Comparison of ENCODE assay signal across 8 cellular contexts in the genomic region with DNA sequence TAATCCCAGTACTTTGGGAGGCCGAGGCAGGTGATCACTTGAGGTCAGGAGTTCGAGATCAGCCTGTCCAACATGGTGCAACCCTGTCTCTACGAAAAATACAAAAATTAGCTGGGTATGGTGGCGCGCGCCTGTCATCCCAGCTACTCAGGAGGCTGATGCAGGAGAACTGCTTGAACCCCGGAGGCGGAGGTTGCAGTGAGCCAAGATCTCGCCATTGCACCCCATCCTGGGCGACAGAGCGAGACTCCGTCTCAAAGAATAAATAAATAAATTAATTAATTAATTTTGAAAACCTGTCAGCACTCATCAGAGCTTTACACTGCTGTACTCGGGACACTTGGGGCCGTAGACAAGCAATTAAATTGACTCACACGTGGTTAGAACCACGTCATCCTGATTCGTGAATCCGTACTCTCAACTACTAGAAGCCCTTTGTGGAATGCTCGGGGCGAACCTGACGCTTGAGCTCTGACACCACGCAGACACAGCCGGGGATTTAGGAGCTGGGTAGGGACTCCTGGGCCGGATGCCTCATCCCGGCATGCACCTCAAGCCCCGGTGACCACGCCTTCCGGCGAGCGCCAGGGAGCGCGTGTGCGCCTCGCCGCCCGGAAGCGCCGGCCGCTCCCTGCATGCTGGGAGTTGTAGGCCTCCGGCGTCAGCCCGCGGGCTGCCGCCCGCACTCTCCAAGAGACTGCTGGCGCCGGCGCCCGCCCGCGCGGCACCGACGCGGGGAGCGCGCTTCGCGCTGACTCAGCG. TPM values are rescaled to one million over a fixed set of nuclear protein-coding genes. Genes with fewer than 3 reads are reported as not detected.
DNase-seq lines count a peak whose midpoint lies in the region; ATAC-seq and TF ChIP-seq lines count a peak whose summit lies in the region.

A gene with protein sequence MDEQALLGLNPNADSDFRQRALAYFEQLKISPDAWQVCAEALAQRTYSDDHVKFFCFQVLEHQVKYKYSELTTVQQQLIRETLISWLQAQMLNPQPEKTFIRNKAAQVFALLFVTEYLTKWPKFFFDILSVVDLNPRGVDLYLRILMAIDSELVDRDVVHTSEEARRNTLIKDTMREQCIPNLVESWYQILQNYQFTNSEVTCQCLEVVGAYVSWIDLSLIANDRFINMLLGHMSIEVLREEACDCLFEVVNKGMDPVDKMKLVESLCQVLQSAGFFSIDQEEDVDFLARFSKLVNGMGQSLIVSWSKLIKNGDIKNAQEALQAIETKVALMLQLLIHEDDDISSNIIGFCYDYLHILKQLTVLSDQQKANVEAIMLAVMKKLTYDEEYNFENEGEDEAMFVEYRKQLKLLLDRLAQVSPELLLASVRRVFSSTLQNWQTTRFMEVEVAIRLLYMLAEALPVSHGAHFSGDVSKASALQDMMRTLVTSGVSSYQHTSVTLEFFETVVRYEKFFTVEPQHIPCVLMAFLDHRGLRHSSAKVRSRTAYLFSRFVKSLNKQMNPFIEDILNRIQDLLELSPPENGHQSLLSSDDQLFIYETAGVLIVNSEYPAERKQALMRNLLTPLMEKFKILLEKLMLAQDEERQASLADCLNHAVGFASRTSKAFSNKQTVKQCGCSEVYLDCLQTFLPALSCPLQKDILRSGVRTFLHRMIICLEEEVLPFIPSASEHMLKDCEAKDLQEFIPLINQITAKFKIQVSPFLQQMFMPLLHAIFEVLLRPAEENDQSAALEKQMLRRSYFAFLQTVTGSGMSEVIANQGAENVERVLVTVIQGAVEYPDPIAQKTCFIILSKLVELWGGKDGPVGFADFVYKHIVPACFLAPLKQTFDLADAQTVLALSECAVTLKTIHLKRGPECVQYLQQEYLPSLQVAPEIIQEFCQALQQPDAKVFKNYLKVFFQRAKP (plus strand): TSS at position 685 of the 762 bp plus-strand sequence. CDS start 5,644 bp downstream, outside the sequence.

- H3K79me2 ChIP-seq in GM23338 (replicated peaks; ENCODE audit: insufficient read depth) = peaks cover 42% of the 10 kb centered on the region

- peak; percentile 99 for DNase-seq in Daoy (ENCODE audit: low read depth)
- peak; percentile 97 for DNase-seq in GM23338 (ENCODE audit: low spot score)
- DNase-seq in Kasumi-1 (lab: John Stamatoyannopoulos, UW) = peak; percentile 88 to 91
- peak; percentile 98 for DNase-seq in RKO (ENCODE audit: low spot score)
- DNase-seq in activated T-helper 1 cell treated with anti-CD3 and anti-CD28 coated beads, Interleukin-2, amount 50 U/mL, for 16 hours (ENCODE audit: low read depth in 1 of 2, low spot score in 1 of 2) = peak; percentile 80 to 92
- peak; percentile 98 for DNase-seq in fibroblast of gingiva (ENCODE audit: low read depth)
- DNase-seq in naive B cell = peak; percentile 90
- peak; percentile 93 for DNase-seq in stimulated activated naive B cell treated with anti-CD40 and anti-IgM and Interleukin-4, amounts not matched to agents 10 μg/mL and 1 μg/mL and 100 μg/mL, for 72 hours

- H3K27ac Mint-ChIP-seq in GM23338 = peak within 1 kb of the TSS; percentile 100
- H3K27ac Mint-ChIP-seq in naive B cell = peak within 1 kb of the TSS; percentile 85 to 97 (median 96)
- peak within 1 kb of the TSS; percentile 100 for H3K27ac Mint-ChIP-seq in stimulated activated naive B cell treated with anti-CD40 and anti-IgM and Interleukin-4, amounts not matched to agents 10 μg/mL and 1 μg/mL and 100 μg/mL, for 72 hours

- no peaks in the 10 kb centered on the region; the same call in 1 of the 2 replicates for H3F3A ChIP-seq in GM23338 (replicated peaks; ENCODE audit: low read depth)

- peaks cover 20% of the 10 kb centered on the region; the same call in 1 of the 2 replicates for H3K4me1 ChIP-seq in GM23338 (ENCODE audit: insufficient read depth)

- no peak for TF ChIP-seq CTCF in GM23338 (conservative IDR thresholded peaks at IDR 0.05; ENCODE audit: low read depth in 2 of 2)

- H3K36me3 ChIP-seq in GM23338 (ENCODE audit: insufficient read depth) = no peaks in the 10 kb centered on the region

- peaks cover 30% of the 10 kb centered on the region for H3K4me1 Mint-ChIP-seq in GM23338
- peaks cover 0 to 18% (median 15%) of the 10 kb centered on the region in 3 donors for H3K4me1 Mint-ChIP-seq in naive B cell
- H3K4me1 Mint-ChIP-seq in stimulated activated naive B cell treated with anti-CD40 and anti-IgM and Interleukin-4, amounts not matched to agents 10 μg/mL and 1 μg/mL and 100 μg/mL, for 72 hours = peaks cover 8 to 26% of the 10 kb centered on the region in 2 donors

- H3K9me3 Mint-ChIP-seq in GM23338 = no peaks in the 10 kb centered on the region; the same call in 2 of the 3 replicates
- H3K9me3 Mint-ChIP-seq in naive B cell = peaks cover 0 to 2% (median 0%) of the 10 kb centered on the region in 7 donors
- no peaks in the 10 kb centered on the region for H3K9me3 Mint-ChIP-seq in stimulated activated naive B cell treated with anti-CD40 and anti-IgM and Interleukin-4, amounts not matched to agents 10 μg/mL and 1 μg/mL and 100 μg/mL, for 72 hours

- no peaks in the 10 kb centered on the region for H3K27me3 ChIP-seq in GM23338 (ENCODE audit: insufficient read depth)

- H3K4me2 ChIP-seq in GM23338 = peak within 1 kb of the TSS; percentile 92

- H3K27me3 Mint-ChIP-seq in GM23338 (ENCODE audit: insufficient read depth, low read depth, poor library complexity) (peaks cover 25% of the 10 kb centered on the region), naive B cell (peaks cover 0 to 9% (median 9%) of the 10 kb centered on the region in 3 donors)
- H3K27me3 Mint-ChIP-seq in stimulated activated naive B cell treated with anti-CD40 and anti-IgM and Interleukin-4, amounts not matched to agents 10 μg/mL and 1 μg/mL and 100 μg/mL, for 72 hours = peaks cover 0 to 8% of the 10 kb centered on the region in 2 donors

- H3K27ac ChIP-seq in GM23338 (ENCODE audit: low read depth) = peak within 1 kb of the TSS; percentile 99

- 0 out of 2 replicates have a peak, but pooled peaks cover 4% of the 10 kb centered on the region for H3K9me2 ChIP-seq in GM23338 (ENCODE audit: insufficient read depth)

- ATAC-seq in GM23338 = peak; percentile 90
- ATAC-seq in naive B cell (ENCODE audit: low read depth in 2 of 2) = peak; percentile 93
- ATAC-seq in stimulated activated naive B cell treated with anti-CD40 and anti-IgM and Interleukin-4, amounts not matched to agents 10 μg/mL and 1 μg/mL and 100 μg/mL, for 72 hours (replicated peaks) = peak; percentile 94 to 96

- peak within 1 kb of the TSS; percentile 97 for H3K4me3 Mint-ChIP-seq in GM23338
- H3K4me3 Mint-ChIP-seq in naive B cell = peak within 1 kb of the TSS; percentile 95 to 99 (median 96)
- H3K4me3 Mint-ChIP-seq in stimulated activated naive B cell treated with anti-CD40 and anti-IgM and Interleukin-4, amounts not matched to agents 10 μg/mL and 1 μg/mL and 100 μg/mL, for 72 hours = peak within 1 kb of the TSS; percentile 99 to 100

- H3K36me3 Mint-ChIP-seq in GM23338 (ENCODE audit: low read depth) = peaks cover 30% of the 10 kb centered on the region
- H3K36me3 Mint-ChIP-seq in naive B cell = no peaks in the 10 kb centered on the region
- peaks cover 4% of the 10 kb centered on the region in 2 donors for H3K36me3 Mint-ChIP-seq in stimulated activated naive B cell treated with anti-CD40 and anti-IgM and Interleukin-4, amounts not matched to agents 10 μg/mL and 1 μg/mL and 100 μg/mL, for 72 hours

- peak within 1 kb of the TSS; percentile 90 for H3K4me3 ChIP-seq in GM23338

- no peak within 1 kb of the TSS for H2AFZ ChIP-seq in GM23338

- peaks cover 25% of the 10 kb centered on the region for H4K20me1 ChIP-seq in GM23338 (replicated peaks; ENCODE audit: insufficient read depth)

TF ChIP-seq in GM23338, 12 proteins besides CTCF, POLR2A, EP300 and RAD21:
- no peak for TF ChIP-seq STAT1 (IDR thresholded peaks at IDR 0.05; ENCODE audit: unreplicated experiment)
- TF ChIP-seq, protein P1, sequence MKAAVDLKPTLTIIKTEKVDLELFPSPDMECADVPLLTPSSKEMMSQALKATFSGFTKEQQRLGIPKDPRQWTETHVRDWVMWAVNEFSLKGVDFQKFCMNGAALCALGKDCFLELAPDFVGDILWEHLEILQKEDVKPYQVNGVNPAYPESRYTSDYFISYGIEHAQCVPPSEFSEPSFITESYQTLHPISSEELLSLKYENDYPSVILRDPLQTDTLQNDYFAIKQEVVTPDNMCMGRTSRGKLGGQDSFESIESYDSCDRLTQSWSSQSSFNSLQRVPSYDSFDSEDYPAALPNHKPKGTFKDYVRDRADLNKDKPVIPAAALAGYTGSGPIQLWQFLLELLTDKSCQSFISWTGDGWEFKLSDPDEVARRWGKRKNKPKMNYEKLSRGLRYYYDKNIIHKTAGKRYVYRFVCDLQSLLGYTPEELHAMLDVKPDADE (IDR thresholded peaks at IDR 0.05) = peak; percentile 93
- TF ChIP-seq CREB1 (CRISPR knock-in tag; IDR thresholded peaks at IDR 0.05; ENCODE audit: low read depth) = peak; percentile 84
- TF ChIP-seq POLR2AphosphoS5 (IDR thresholded peaks at IDR 0.05; ENCODE audit: low read depth) = peak; percentile 89

RNA-seq across cellular contexts. Expression of the gene that starts here (rescaled TPM):
- total RNA-seq in Daoy (2014; rRNA removed; shearing (Covaris generic)) = 90.7 and 96.7 TPM in 2 replicates
- 139 and 145 TPM in 2 replicates for total RNA-seq in GM23338 (2014; rRNA removed; shearing (Covaris generic))
- 53.6 and 58.7 TPM in 2 replicates for polyA plus RNA-seq in GM23338 (2016; fragmentation: Nextera tagmentation; extraction: Ambion mirVana)
- polyA plus RNA-seq in naive B cell (ENCODE audit: low read depth in 6 of 6) = 10 to 100 TPM; 15.9 to 27.9 (median 22.4) TPM

Comparison
In these comparisons a context has a peak if more than half of its experiments do, and no peak if none do; other contexts are left out.
1. Peak in every context shown above with its lines: DNase-seq, ATAC-seq, H3K4me3 ChIP-seq and H3K27ac ChIP-seq.